29 cellular contexts compared by ENCODE assay signal in genomic region chr16:4980691-4981090, GRCh38. TPM values are rescaled to one million over a fixed set of nuclear protein-coding genes. Genes with fewer than 3 reads are reported as not detected.
"Had no signal": no experiment of that assay in that cellular context is flagged by ENCODE, and none has a peak within 500 bp of the region (broad histone marks: within the 10 kb centered on the region; RNA-seq: fewer than 3 reads in every experiment).

No MANE protein-coding gene starts in this region.

- FAIRE-seq: TTC549 had no signal

- H3K4me1 Mint-ChIP-seq: activated CD4-positive, alpha-beta memory T cell treated with anti-CD3 and anti-CD28 coated beads, Interleukin-2, amount 10 ng/mL, durations not matched to agents 7 days and 5 days; activated CD4-positive, alpha-beta T cell treated with anti-CD3 and anti-CD28 coated beads for 36 hours; activated naive CD4-positive, alpha-beta T cell treated with anti-CD3 and anti-CD28 coated beads, Interleukin-2, amount 10 ng/mL, durations not matched to agents 7 days and 5 days; activated naive CD8-positive, alpha-beta T cell treated with anti-CD3 and anti-CD28 coated beads for 36 hours had no signal

- H3K4me3 ChIP-seq: breast epithelium, SJSA1 had no signal

- H3K27ac Mint-ChIP-seq: activated CD4-positive, alpha-beta memory T cell treated with anti-CD3 and anti-CD28 coated beads, Interleukin-2, amount 10 ng/mL, durations not matched to agents 7 days and 5 days; activated CD4-positive, alpha-beta T cell treated with anti-CD3 and anti-CD28 coated beads for 36 hours; activated naive CD4-positive, alpha-beta T cell treated with anti-CD3 and anti-CD28 coated beads, Interleukin-2, amount 10 ng/mL, durations not matched to agents 7 days and 5 days; activated naive CD8-positive, alpha-beta T cell treated with anti-CD3 and anti-CD28 coated beads for 36 hours; activated T-cell treated with anti-CD3 and anti-CD28 coated beads, Interleukin-2, amount 50 U/mL, for 72 hours; activated T-helper 2 cell treated with anti-CD3 and anti-CD28 coated beads, Interferon-gamma antibody, Interleukin-2, Interleukin-4, amounts not matched to agents 10 μg/mL and 5 μg/mL and 100 μg/mL, durations not matched to agents 14 hours and 24 hours and 36 hours; T-helper 1 cell treated with Interleukin-12 subunit alpha and Interleukin-12 subunit beta and Interleukin-4 antibody, amounts not matched to agents 30 μg/mL and 1 μg/mL, for 36 hours had no signal

- H3K4me3 Mint-ChIP-seq: activated CD4-positive, alpha-beta memory T cell treated with anti-CD3 and anti-CD28 coated beads, Interleukin-2, amount 10 ng/mL, durations not matched to agents 7 days and 5 days; activated CD4-positive, alpha-beta T cell treated with anti-CD3 and anti-CD28 coated beads for 36 hours; activated naive CD4-positive, alpha-beta T cell treated with anti-CD3 and anti-CD28 coated beads, Interleukin-2, amount 10 ng/mL, durations not matched to agents 7 days and 5 days; activated naive CD8-positive, alpha-beta T cell treated with anti-CD3 and anti-CD28 coated beads for 36 hours; activated T-cell treated with anti-CD3 and anti-CD28 coated beads, Interleukin-2, amount 50 U/mL, for 72 hours; T-helper 1 cell treated with Interleukin-12 subunit alpha and Interleukin-12 subunit beta and Interleukin-4 antibody, amounts not matched to agents 30 μg/mL and 1 μg/mL, for 36 hours had no signal

- H3K27me3 ChIP-seq: breast epithelium had no signal

- H3K27ac ChIP-seq: breast epithelium, RWPE1, SJSA1, VCaP had no signal

- H3K9me3 Mint-ChIP-seq: activated CD4-positive, alpha-beta memory T cell treated with anti-CD3 and anti-CD28 coated beads, Interleukin-2, amount 10 ng/mL, durations not matched to agents 7 days and 5 days; activated T-cell treated with anti-CD3 and anti-CD28 coated beads, Interleukin-2, amount 50 U/mL, for 72 hours; activated T-helper 2 cell treated with anti-CD3 and anti-CD28 coated beads, Interferon-gamma antibody, Interleukin-2, Interleukin-4, amounts not matched to agents 10 μg/mL and 5 μg/mL and 100 μg/mL, durations not matched to agents 14 hours and 24 hours and 36 hours had no signal

- ATAC-seq: activated CD4-positive, alpha-beta T cell treated with anti-CD3 and anti-CD28 coated beads for 36 hours; activated T-cell treated with anti-CD3 and anti-CD28 coated beads, Interleukin-2, amount 50 U/mL, for 72 hours; SK-N-SH treated with all-trans-retinoic acid at 6 μM for 48 hours had no signal

- DNase-seq: activated CD4-positive, alpha-beta memory T cell treated with anti-CD3 and anti-CD28 coated beads, Interleukin-2, amount 10 ng/mL, durations not matched to agents 7 days and 5 days; activated CD4-positive, alpha-beta T cell treated with anti-CD3 and anti-CD28 coated beads for 36 hours; activated CD4-positive, alpha-beta T cell treated with anti-CD3 and anti-CD28 coated beads, Interleukin-2, amount 50 U/mL, for 1 hour; activated gamma-delta T cell treated with Interleukin-2 at 50 U/mL for 16 hours; activated naive CD4-positive, alpha-beta T cell treated with anti-CD3 and anti-CD28 coated beads, Interleukin-2, amount 10 ng/mL, durations not matched to agents 7 days and 5 days; activated naive CD8-positive, alpha-beta T cell treated with anti-CD3 and anti-CD28 coated beads for 36 hours; activated T-cell treated with anti-CD3 and anti-CD28 coated beads, Interleukin-2, amount 50 U/mL, for 72 hours; Karpas-422; MM.1S; NCI-H1105; NCI-H1436; NCI-H1694 treated with DMSO at 0.1 percent for 48 hours; NCI-H2029 treated with DMSO at 0.1 percent for 48 hours; NCI-H345; NCI-H510A; NCI-H526 treated with DMSO at 0.1 percent for 48 hours; NCI-H82; Right ventricle myocardium superior; T-helper 9 cell had no signal

- H3K9me3 ChIP-seq: breast epithelium, SJSA1 had no signal

- H3K36me3 ChIP-seq: breast epithelium, SJSA1 had no signal

- H3K4me1 ChIP-seq: breast epithelium, SJSA1 had no signal

- H3K36me3 Mint-ChIP-seq: activated naive CD4-positive, alpha-beta T cell treated with anti-CD3 and anti-CD28 coated beads, Interleukin-2, amount 10 ng/mL, durations not matched to agents 7 days and 5 days; activated naive CD8-positive, alpha-beta T cell treated with anti-CD3 and anti-CD28 coated beads for 36 hours had no signal

RNA-seq across cellular contexts. Expression of gene SEC14L5, which starts 22.6 kb away (rescaled TPM):
- total RNA-seq: activated CD8-positive, alpha-beta memory T cell treated with anti-CD3 and anti-CD28 coated beads for 36 hours; activated T-helper 2 cell treated with anti-CD3 and anti-CD28 coated beads, Interferon-gamma antibody, Interleukin-2, Interleukin-4, amounts not matched to agents 10 μg/mL and 5 μg/mL and 100 μg/mL, durations not matched to agents 14 hours and 24 hours and 36 hours; OCI-LY7; SJSA1 had no signal

RNA-seq across cellular contexts. Expression of gene PPL, which starts 43.7 kb away (rescaled TPM):
- total RNA-seq: activated CD4-positive, alpha-beta T cell treated with anti-CD3 and anti-CD28 coated beads for 36 hours; activated CD8-positive, alpha-beta memory T cell treated with anti-CD3 and anti-CD28 coated beads for 36 hours; activated naive CD8-positive, alpha-beta T cell treated with anti-CD3 and anti-CD28 coated beads for 36 hours; activated T-helper 2 cell treated with anti-CD3 and anti-CD28 coated beads, Interferon-gamma antibody, Interleukin-2, Interleukin-4, amounts not matched to agents 10 μg/mL and 5 μg/mL and 100 μg/mL, durations not matched to agents 14 hours and 24 hours and 36 hours; OCI-LY7 had no signal
